In the genomic region with DNA sequence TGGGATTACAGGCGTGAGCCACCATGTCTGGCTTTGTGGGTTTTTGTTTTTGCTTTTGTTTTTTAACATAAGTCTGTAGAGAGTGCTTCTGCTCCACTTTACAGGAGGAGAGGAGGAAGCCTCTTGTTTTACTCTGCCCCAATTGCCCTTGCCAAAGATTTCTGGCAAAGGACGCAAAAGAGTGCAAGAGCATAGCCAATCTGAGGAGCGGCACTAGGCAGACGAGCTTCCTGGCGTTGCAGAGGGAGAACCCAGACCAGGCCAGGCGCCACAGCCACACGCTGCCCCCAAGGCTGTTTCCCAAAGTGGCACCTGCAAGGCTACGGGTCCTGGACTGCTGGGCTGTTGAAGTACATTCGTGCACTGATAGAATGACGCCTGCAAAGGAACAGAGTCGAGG, we compare ENCODE assay signal across 1 cellular context.
TF ChIP-seq lines count a peak whose summit lies in the region.

No MANE protein-coding gene starts in this region.

TF ChIP-seq in HepG2, 621 proteins besides CTCF, POLR2A, EP300 and RAD21 (continued from another document):
- TF ChIP-seq, protein P1, sequence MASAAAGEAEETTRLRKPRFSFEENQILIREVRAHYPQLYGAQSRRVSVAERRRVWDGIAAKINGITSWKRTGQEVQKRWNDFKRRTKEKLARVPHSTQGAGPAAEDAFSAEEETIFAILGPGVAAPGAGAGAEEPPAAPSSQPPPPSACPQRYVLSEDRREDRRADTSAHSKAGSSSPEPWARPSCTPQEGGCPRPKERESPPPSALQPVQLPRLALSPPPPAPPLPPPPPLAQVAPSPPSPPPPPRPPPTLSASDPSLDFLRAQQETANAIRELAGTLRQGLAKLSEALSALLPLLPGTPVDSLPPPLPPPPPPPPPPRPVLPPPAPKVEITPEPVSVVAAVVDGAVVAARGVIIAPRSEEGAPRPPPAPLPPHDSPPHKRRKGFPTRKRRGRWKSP (CRISPR knock-in tag; IDR thresholded peaks at IDR 0.05), result no peak
- no peak for TF ChIP-seq ZNF598 (CRISPR knock-in tag; IDR thresholded peaks at IDR 0.05; ENCODE audit: borderline replicate concordance)
- TF ChIP-seq CBFB (CRISPR knock-in tag; IDR thresholded peaks at IDR 0.05), result no peak
- no peak for TF ChIP-seq ZFP41 (CRISPR knock-in tag; IDR thresholded peaks at IDR 0.05; ENCODE audit: borderline replicate concordance)
- TF ChIP-seq ERF (CRISPR knock-in tag; IDR thresholded peaks at IDR 0.05), result no peak
TF ChIP-seq in HepG2: peak in this region for 0.
